Comparison of ENCODE assay signal across 37 cellular contexts in genomic region chr22:24961217-24961844, GRCh38. TPM values are rescaled to one million over a fixed set of nuclear protein-coding genes. Genes with fewer than 3 reads are reported as not detected.
"Had no signal": no experiment of that assay in that cellular context is flagged by ENCODE, and none has a peak within 500 bp of the region (broad histone marks: within the 10 kb centered on the region; RNA-seq: fewer than 3 reads in every experiment).

No MANE protein-coding gene starts in this region.

- H3K4me1 Mint-ChIP-seq: activated CD4-positive, alpha-beta T cell treated with anti-CD3 and anti-CD28 coated beads, Interleukin-2, amount 10 ng/mL, durations not matched to agents 24 days and 14 days; memory B cell; stimulated activated naive B cell treated with anti-CD40 and anti-IgM and Interleukin-4, amounts not matched to agents 10 μg/mL and 1 μg/mL and 100 μg/mL, for 72 hours had no signal

- H3K4me3 Mint-ChIP-seq: activated CD4-positive, alpha-beta memory T cell treated with anti-CD3 and anti-CD28 coated beads, Interleukin-2, amount 10 ng/mL, durations not matched to agents 7 days and 5 days; activated CD4-positive, alpha-beta T cell treated with anti-CD3 and anti-CD28 coated beads, Interleukin-2, amount 10 ng/mL, durations not matched to agents 24 days and 14 days; activated naive CD4-positive, alpha-beta T cell treated with anti-CD3 and anti-CD28 coated beads, Interleukin-2, amount 10 ng/mL, durations not matched to agents 7 days and 5 days; activated naive CD8-positive, alpha-beta T cell treated with anti-CD3 and anti-CD28 coated beads, Interleukin-2, amount 10 ng/mL, durations not matched to agents 7 days and 5 days; activated T-cell treated with anti-CD3 and anti-CD28 coated beads, Interleukin-2, amount 50 U/mL, for 24 hours; effector memory CD8-positive, alpha-beta T cell; memory B cell; naive thymus-derived CD4-positive, alpha-beta T cell; stimulated activated naive B cell treated with anti-CD40 and anti-IgM and Interleukin-4, amounts not matched to agents 10 μg/mL and 1 μg/mL and 100 μg/mL, for 72 hours had no signal

- H3K36me3 Mint-ChIP-seq: activated naive CD4-positive, alpha-beta T cell treated with anti-CD3 and anti-CD28 coated beads, Interleukin-2, amount 10 ng/mL, durations not matched to agents 7 days and 5 days; activated naive CD8-positive, alpha-beta T cell treated with anti-CD3 and anti-CD28 coated beads, Interleukin-2, amount 10 ng/mL, durations not matched to agents 7 days and 5 days; memory B cell; naive thymus-derived CD4-positive, alpha-beta T cell; stimulated activated naive B cell treated with anti-CD40 and anti-IgM and Interleukin-4, amounts not matched to agents 10 μg/mL and 1 μg/mL and 100 μg/mL, for 72 hours had no signal

- H3K9me3 ChIP-seq: esophagus muscularis mucosa, heart right ventricle, pancreas, psoas muscle, sigmoid colon, suprapubic skin, tibial artery had no signal

- H3K27ac ChIP-seq: brain microvascular endothelial cell, esophagus muscularis mucosa, foreskin keratinocyte, pancreas, psoas muscle, sigmoid colon, suprapubic skin, tibial artery had no signal

- FAIRE-seq: astrocyte, pancreas had no signal

- H3K4me3 ChIP-seq: esophagus muscularis mucosa, heart right ventricle, pancreas, psoas muscle, sigmoid colon, smooth muscle cell, suprapubic skin, tibial artery had no signal

- H3K4me1 ChIP-seq: sigmoid colon had no signal

- DNase-seq: activated CD4-positive, alpha-beta memory T cell treated with anti-CD3 and anti-CD28 coated beads, Interleukin-2, amount 10 ng/mL, durations not matched to agents 7 days and 5 days; activated CD4-positive, alpha-beta T cell treated with anti-CD3 and anti-CD28 coated beads, Interleukin-2, amount 10 ng/mL, durations not matched to agents 24 days and 14 days; activated CD4-positive, CD25-positive, alpha-beta regulatory T cell treated with anti-CD3 and anti-CD28 coated beads, Interleukin-2, amount 50 U/mL, for 72 hours; activated CD8-positive, alpha-beta memory T cell treated with anti-CD3 and anti-CD28 coated beads, Interleukin-2, amount 50 U/mL, for 48 hours; activated gamma-delta T cell; activated naive CD4-positive, alpha-beta T cell treated with anti-CD3 and anti-CD28 coated beads, Interleukin-2, amount 10 ng/mL, durations not matched to agents 7 days and 5 days; activated naive CD8-positive, alpha-beta T cell treated with anti-CD3 and anti-CD28 coated beads, Interleukin-2, amount 10 ng/mL, durations not matched to agents 7 days and 5 days; activated T-cell treated with anti-CD3 and anti-CD28 coated beads, Interleukin-2, amount 50 U/mL, for 24 hours; amniotic stem cell; brain microvascular endothelial cell; caudate nucleus; cortex of kidney; effector memory CD8-positive, alpha-beta T cell; foreskin keratinocyte; heart right ventricle; midbrain; naive thymus-derived CD4-positive, alpha-beta T cell; nucleus accumbens; pancreas; psoas muscle; sigmoid colon; stimulated activated CD4-positive, alpha-beta T cell treated with anti-CD3 and anti-CD28 coated beads, Interleukin-1b, Interleukin-23, amount 100 ng/mL, for 48 hours; stimulated activated CD4-positive, alpha-beta T cell treated with anti-CD3 and anti-CD28 coated beads, Interleukin-4, amount 100 ng/mL, for 4 hours; stimulated activated CD8-positive, alpha-beta memory T cell treated with anti-CD3 and anti-CD28 coated beads, Interleukin-4, amount 100 ng/mL, for 48 hours; stimulated activated naive B cell treated with anti-CD40 and anti-IgM and Interleukin-4, amounts not matched to agents 10 μg/mL and 1 μg/mL and 100 μg/mL, for 72 hours; T1000; tibial artery had no signal

- H3K36me3 ChIP-seq: brain microvascular endothelial cell, esophagus muscularis mucosa, heart right ventricle, pancreas, sigmoid colon, suprapubic skin, tibial artery had no signal

- H3K4me2 ChIP-seq: smooth muscle cell had no signal

- H3K27me3 ChIP-seq: brain microvascular endothelial cell, esophagus muscularis mucosa, foreskin keratinocyte, heart right ventricle, pancreas, sigmoid colon, suprapubic skin, tibial artery had no signal

- H3K9me3 Mint-ChIP-seq: activated CD4-positive, alpha-beta memory T cell treated with anti-CD3 and anti-CD28 coated beads, Interleukin-2, amount 10 ng/mL, durations not matched to agents 7 days and 5 days; activated CD4-positive, alpha-beta T cell treated with anti-CD3 and anti-CD28 coated beads, Interleukin-2, amount 10 ng/mL, durations not matched to agents 24 days and 14 days; activated naive CD4-positive, alpha-beta T cell treated with anti-CD3 and anti-CD28 coated beads, Interleukin-2, amount 10 ng/mL, durations not matched to agents 7 days and 5 days; activated naive CD8-positive, alpha-beta T cell treated with anti-CD3 and anti-CD28 coated beads, Interleukin-2, amount 10 ng/mL, durations not matched to agents 7 days and 5 days; activated T-cell treated with anti-CD3 and anti-CD28 coated beads, Interleukin-2, amount 50 U/mL, for 24 hours; effector memory CD8-positive, alpha-beta T cell; memory B cell; stimulated activated naive B cell treated with anti-CD40 and anti-IgM and Interleukin-4, amounts not matched to agents 10 μg/mL and 1 μg/mL and 100 μg/mL, for 72 hours had no signal

- H3K27ac Mint-ChIP-seq: activated CD4-positive, alpha-beta memory T cell treated with anti-CD3 and anti-CD28 coated beads, Interleukin-2, amount 10 ng/mL, durations not matched to agents 7 days and 5 days; activated CD4-positive, alpha-beta T cell treated with anti-CD3 and anti-CD28 coated beads, Interleukin-2, amount 10 ng/mL, durations not matched to agents 24 days and 14 days; activated naive CD4-positive, alpha-beta T cell treated with anti-CD3 and anti-CD28 coated beads, Interleukin-2, amount 10 ng/mL, durations not matched to agents 7 days and 5 days; activated naive CD8-positive, alpha-beta T cell treated with anti-CD3 and anti-CD28 coated beads, Interleukin-2, amount 10 ng/mL, durations not matched to agents 7 days and 5 days; activated T-cell treated with anti-CD3 and anti-CD28 coated beads, Interleukin-2, amount 50 U/mL, for 24 hours; effector memory CD8-positive, alpha-beta T cell; memory B cell; naive thymus-derived CD4-positive, alpha-beta T cell; stimulated activated naive B cell treated with anti-CD40 and anti-IgM and Interleukin-4, amounts not matched to agents 10 μg/mL and 1 μg/mL and 100 μg/mL, for 72 hours had no signal

RNA-seq across cellular contexts. Expression of gene LHFPL7, which starts 14.8 kb away (rescaled TPM):
- total RNA-seq: activated CD4-positive, alpha-beta memory T cell treated with anti-CD3 and anti-CD28 coated beads, Interleukin-2, amount 10 ng/mL, durations not matched to agents 7 days and 5 days; activated CD4-positive, alpha-beta T cell treated with anti-CD3 and anti-CD28 coated beads, Interleukin-2, amount 10 ng/mL, durations not matched to agents 24 days and 14 days; activated naive CD8-positive, alpha-beta T cell treated with anti-CD3 and anti-CD28 coated beads, Interleukin-2, amount 10 ng/mL, durations not matched to agents 7 days and 5 days; astrocyte; chondrocyte; esophagus muscularis mucosa; foreskin keratinocyte; glomerular endothelial cell; heart right ventricle; kidney epithelial cell; naive thymus-derived CD4-positive, alpha-beta T cell; pancreas; psoas muscle; sigmoid colon; smooth muscle cell; ureter had no signal
- polyA plus RNA-seq: foreskin keratinocyte; heart right ventricle; naive thymus-derived CD4-positive, alpha-beta T cell; neural cell; pancreas; psoas muscle; sigmoid colon; smooth muscle cell had no signal
